In the genomic region with DNA sequence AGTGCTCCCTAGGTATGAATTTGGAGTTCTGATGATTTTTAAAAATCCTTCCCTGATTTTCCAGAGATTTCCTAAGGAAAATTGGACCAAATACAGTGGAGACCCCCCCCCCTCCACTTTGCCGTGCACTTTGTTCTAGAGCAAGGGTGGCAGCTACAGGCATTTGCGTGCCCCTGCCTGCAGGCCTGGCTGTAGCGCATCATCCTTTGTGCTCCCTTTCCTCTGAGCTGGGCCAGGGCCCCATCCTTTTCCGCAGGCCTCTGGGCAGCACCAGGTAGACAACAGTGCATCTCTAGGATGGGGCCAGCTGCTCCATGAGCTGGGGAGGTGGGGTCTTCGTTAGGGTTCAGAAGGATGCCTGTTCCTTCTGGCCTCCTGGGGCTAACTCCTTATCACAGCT, we compare ENCODE assay signal across 1 cellular context.
TF ChIP-seq lines count a peak whose summit lies in the region.

No MANE protein-coding gene starts in this region.

TF ChIP-seq in HEK293, 187 proteins besides CTCF, POLR2A, EP300 and RAD21 (continued from another document and continues in another):
- TF ChIP-seq TSHZ1 (tag by site-specific recombination; IDR thresholded peaks at IDR 0.05; ENCODE audit: borderline replicate concordance) = no peak
- TF ChIP-seq ZNF114 (tag by site-specific recombination; IDR thresholded peaks at IDR 0.05) = no peak
- TF ChIP-seq ZNF16 (tag by site-specific recombination; IDR thresholded peaks at IDR 0.05; ENCODE audit: low read depth) = no peak
- TF ChIP-seq ZBTB1 (tag by site-specific recombination; IDR thresholded peaks at IDR 0.05) = no peak
- TF ChIP-seq GLI4 (tag by site-specific recombination; IDR thresholded peaks at IDR 0.05) = no peak
- TF ChIP-seq, protein P1, sequence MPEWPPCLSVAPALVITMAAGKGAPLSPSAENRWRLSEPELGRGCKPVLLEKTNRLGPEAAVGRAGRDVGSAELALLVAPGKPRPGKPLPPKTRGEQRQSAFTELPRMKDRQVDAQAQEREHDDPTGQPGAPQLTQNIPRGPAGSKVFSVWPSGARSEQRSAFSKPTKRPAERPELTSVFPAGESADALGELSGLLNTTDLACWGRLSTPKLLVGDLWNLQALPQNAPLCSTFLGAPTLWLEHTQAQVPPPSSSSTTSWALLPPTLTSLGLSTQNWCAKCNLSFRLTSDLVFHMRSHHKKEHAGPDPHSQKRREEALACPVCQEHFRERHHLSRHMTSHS (tag by site-specific recombination; IDR thresholded peaks at IDR 0.05) = no peak
- TF ChIP-seq ZNF843 (tag by site-specific recombination; IDR thresholded peaks at IDR 0.05) = no peak
- no peak for TF ChIP-seq ZNF292 (tag by site-specific recombination; IDR thresholded peaks at IDR 0.05; ENCODE audit: borderline replicate concordance, low read depth)
- no peak for TF ChIP-seq ZNF221 (tag by site-specific recombination; IDR thresholded peaks at IDR 0.05; ENCODE audit: borderline replicate concordance)
- no peak for TF ChIP-seq GFI1B (tag by site-specific recombination; IDR thresholded peaks at IDR 0.05)
- TF ChIP-seq ZNF121 (tag by site-specific recombination; IDR thresholded peaks at IDR 0.05) = no peak
- 0 out of 2 replicates have a peak, but pooled peaks have one; percentile 13 for TF ChIP-seq ZNF335 (tag by site-specific recombination; conservative IDR thresholded peaks at IDR 0.05)
- TF ChIP-seq ZBTB20 (tag by site-specific recombination; IDR thresholded peaks at IDR 0.05) = peak; percentile 35; the same call in 1 of the 2 replicates
- TF ChIP-seq ZNF600 (tag by site-specific recombination; IDR thresholded peaks at IDR 0.05) = peak; percentile 89
- TF ChIP-seq, protein P2, sequence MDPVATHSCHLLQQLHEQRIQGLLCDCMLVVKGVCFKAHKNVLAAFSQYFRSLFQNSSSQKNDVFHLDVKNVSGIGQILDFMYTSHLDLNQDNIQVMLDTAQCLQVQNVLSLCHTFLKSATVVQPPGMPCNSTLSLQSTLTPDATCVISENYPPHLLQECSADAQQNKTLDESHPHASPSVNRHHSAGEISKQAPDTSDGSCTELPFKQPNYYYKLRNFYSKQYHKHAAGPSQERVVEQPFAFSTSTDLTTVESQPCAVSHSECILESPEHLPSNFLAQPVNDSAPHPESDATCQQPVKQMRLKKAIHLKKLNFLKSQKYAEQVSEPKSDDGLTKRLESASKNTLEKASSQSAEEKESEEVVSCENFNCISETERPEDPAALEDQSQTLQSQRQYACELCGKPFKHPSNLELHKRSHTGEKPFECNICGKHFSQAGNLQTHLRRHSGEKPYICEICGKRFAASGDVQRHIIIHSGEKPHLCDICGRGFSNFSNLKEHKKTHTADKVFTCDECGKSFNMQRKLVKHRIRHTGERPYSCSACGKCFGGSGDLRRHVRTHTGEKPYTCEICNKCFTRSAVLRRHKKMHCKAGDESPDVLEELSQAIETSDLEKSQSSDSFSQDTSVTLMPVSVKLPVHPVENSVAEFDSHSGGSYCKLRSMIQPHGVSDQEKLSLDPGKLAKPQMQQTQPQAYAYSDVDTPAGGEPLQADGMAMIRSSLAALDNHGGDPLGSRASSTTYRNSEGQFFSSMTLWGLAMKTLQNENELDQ (tag by site-specific recombination; IDR thresholded peaks at IDR 0.05; ENCODE audit: low read depth) = no peak
- no peak for TF ChIP-seq ZIC2 (tag by site-specific recombination; IDR thresholded peaks at IDR 0.05)
- TF ChIP-seq, protein P3, sequence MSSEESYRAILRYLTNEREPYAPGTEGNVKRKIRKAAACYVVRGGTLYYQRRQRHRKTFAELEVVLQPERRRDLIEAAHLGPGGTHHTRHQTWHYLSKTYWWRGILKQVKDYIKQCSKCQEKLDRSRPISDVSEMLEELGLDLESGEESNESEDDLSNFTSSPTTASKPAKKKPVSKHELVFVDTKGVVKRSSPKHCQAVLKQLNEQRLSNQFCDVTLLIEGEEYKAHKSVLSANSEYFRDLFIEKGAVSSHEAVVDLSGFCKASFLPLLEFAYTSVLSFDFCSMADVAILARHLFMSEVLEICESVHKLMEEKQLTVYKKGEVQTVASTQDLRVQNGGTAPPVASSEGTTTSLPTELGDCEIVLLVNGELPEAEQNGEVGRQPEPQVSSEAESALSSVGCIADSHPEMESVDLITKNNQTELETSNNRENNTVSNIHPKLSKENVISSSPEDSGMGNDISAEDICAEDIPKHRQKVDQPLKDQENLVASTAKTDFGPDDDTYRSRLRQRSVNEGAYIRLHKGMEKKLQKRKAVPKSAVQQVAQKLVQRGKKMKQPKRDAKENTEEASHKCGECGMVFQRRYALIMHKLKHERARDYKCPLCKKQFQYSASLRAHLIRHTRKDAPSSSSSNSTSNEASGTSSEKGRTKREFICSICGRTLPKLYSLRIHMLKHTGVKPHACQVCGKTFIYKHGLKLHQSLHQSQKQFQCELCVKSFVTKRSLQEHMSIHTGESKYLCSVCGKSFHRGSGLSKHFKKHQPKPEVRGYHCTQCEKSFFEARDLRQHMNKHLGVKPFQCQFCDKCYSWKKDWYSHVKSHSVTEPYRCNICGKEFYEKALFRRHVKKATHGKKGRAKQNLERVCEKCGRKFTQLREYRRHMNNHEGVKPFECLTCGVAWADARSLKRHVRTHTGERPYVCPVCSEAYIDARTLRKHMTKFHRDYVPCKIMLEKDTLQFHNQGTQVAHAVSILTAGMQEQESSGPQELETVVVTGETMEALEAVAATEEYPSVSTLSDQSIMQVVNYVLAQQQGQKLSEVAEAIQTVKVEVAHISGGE (tag by site-specific recombination; conservative IDR thresholded peaks at IDR 0.05; ENCODE audit: low read depth) = peak; percentile 64
- no peak for TF ChIP-seq ZNF645 (tag by site-specific recombination; IDR thresholded peaks at IDR 0.05)
- no peak for TF ChIP-seq PRDM6 (tag by site-specific recombination; IDR thresholded peaks at IDR 0.05)
- TF ChIP-seq, protein P4, sequence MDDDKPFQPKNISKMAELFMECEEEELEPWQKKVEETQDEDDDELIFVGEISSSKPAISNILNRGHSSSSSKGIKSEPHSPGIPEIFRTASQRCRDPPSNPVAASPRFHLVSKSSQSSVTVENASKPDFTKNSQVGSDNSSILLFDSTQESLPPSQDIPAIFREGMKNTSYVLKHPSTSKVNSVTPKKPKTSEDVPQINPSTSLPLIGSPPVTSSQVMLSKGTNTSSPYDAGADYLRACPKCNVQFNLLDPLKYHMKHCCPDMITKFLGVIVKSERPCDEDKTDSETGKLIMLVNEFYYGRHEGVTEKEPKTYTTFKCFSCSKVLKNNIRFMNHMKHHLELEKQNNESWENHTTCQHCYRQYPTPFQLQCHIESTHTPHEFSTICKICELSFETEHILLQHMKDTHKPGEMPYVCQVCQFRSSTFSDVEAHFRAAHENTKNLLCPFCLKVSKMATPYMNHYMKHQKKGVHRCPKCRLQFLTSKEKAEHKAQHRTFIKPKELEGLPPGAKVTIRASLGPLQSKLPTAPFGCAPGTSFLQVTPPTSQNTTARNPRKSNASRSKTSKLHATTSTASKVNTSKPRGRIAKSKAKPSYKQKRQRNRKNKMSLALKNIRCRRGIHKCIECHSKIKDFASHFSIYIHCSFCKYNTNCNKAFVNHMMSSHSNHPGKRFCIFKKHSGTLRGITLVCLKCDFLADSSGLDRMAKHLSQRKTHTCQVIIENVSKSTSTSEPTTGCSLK (tag by site-specific recombination; IDR thresholded peaks at IDR 0.05) = no peak
- no peak for TF ChIP-seq ZNF449 (tag by site-specific recombination; IDR thresholded peaks at IDR 0.05)
- TF ChIP-seq ZNF280D (tag by site-specific recombination; IDR thresholded peaks at IDR 0.05) = no peak
- no peak for TF ChIP-seq ZNF585B (tag by site-specific recombination; IDR thresholded peaks at IDR 0.05)
- no peak for TF ChIP-seq ZNF654 (tag by site-specific recombination; IDR thresholded peaks at IDR 0.05; ENCODE audit: low read depth)
- TF ChIP-seq IKZF3 (tag by site-specific recombination; IDR thresholded peaks at IDR 0.05) = peak; percentile 90
- TF ChIP-seq, protein P5, sequence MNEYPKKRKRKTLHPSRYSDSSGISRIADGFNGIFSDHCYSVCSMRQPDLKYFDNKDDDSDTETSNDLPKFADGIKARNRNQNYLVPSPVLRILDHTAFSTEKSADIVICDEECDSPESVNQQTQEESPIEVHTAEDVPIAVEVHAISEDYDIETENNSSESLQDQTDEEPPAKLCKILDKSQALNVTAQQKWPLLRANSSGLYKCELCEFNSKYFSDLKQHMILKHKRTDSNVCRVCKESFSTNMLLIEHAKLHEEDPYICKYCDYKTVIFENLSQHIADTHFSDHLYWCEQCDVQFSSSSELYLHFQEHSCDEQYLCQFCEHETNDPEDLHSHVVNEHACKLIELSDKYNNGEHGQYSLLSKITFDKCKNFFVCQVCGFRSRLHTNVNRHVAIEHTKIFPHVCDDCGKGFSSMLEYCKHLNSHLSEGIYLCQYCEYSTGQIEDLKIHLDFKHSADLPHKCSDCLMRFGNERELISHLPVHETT (tag by site-specific recombination; IDR thresholded peaks at IDR 0.05) = no peak
- no peak for TF ChIP-seq ZNF610 (tag by site-specific recombination; IDR thresholded peaks at IDR 0.05; ENCODE audit: borderline replicate concordance)
- no peak for TF ChIP-seq ZNF37A (tag by site-specific recombination; IDR thresholded peaks at IDR 0.05)
